Comparison of ENCODE assay signal across 1 cellular context in the genomic region with DNA sequence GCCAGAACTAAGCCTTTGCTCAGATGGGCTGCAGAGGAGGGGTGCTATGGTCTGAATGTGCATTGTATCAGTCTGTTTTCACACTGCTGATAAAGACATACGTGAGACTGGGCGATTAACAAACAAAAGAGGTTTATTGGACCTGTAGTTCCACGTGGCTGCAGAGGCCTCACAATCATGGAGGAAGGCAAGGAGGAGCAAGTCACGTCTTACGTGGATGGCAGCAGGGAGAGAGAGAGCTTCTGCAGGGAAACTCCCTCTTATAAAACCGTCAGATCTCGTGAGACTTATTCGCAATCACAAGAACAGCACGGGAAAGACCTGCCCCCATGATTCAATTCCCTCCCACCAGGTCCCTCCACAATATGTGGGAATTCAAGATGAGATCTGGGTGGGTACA.
TF ChIP-seq lines count a peak whose summit lies in the region.

No MANE protein-coding gene starts in this region.

TF ChIP-seq in K562, 482 proteins besides CTCF, POLR2A, EP300 and RAD21:
- TF ChIP-seq HNRNPH1 (optimal IDR thresholded peaks at IDR 0.05; ENCODE audit: low read depth, low read length): no peak
- no peak for TF ChIP-seq TARDBP (IDR thresholded peaks at IDR 0.05)
- TF ChIP-seq TFAM (CRISPR knock-in tag; conservative IDR thresholded peaks at IDR 0.05): no peak
- peak; percentile 94 for TF ChIP-seq ZNF431 (CRISPR knock-in tag; IDR thresholded peaks at IDR 0.05)
- TF ChIP-seq ZNF766 (CRISPR knock-in tag; conservative IDR thresholded peaks at IDR 0.05): 0 out of 2 replicates have a peak, but pooled peaks have one; percentile 37
- no peak for TF ChIP-seq ADNP (tag; IDR thresholded peaks at IDR 0.05)
- TF ChIP-seq XRCC3 (IDR thresholded peaks at IDR 0.05): no peak
